8 cellular contexts compared by ENCODE assay signal in genomic region chrX:47831788-47832187, GRCh38. TPM values are rescaled to one million over a fixed set of nuclear protein-coding genes. Genes with fewer than 3 reads are reported as not detected.
DNase-seq lines count a peak whose midpoint lies in the region; ATAC-seq and TF ChIP-seq lines count a peak whose summit lies in the region.

No MANE protein-coding gene starts in this region.

- peaks cover 8% of the 10 kb centered on the region for H3K4me1 ChIP-seq in PC-3 (ENCODE audit: insufficient read depth, low read length)

- H3F3A ChIP-seq in PC-3 (ENCODE audit: low read length, unreplicated experiment): no peaks in the 10 kb centered on the region

- H3K27me3 Mint-ChIP-seq in activated T-cell treated with anti-CD3 and anti-CD28 coated beads, Interleukin-2, amount 50 U/mL, for 72 hours (ENCODE audit: low read depth): no peaks in the 10 kb centered on the region

- CTCF ChIA-PET in PC-3 (lab: Charles Lee): no interaction called here

- H3K27ac Mint-ChIP-seq in activated T-cell treated with anti-CD3 and anti-CD28 coated beads, Interleukin-2, amount 50 U/mL, for 72 hours: no peak overlapping the region

- no peaks in the 10 kb centered on the region for H4K20me1 ChIP-seq in PC-3 (ENCODE audit: low read length)

- no peak overlapping the region for H3K4me3 Mint-ChIP-seq in activated T-cell treated with anti-CD3 and anti-CD28 coated beads, Interleukin-2, amount 50 U/mL, for 72 hours

- peak; percentile 14 for DNase-seq in DMS 273 treated with DMSO at 0.1 percent for 48 hours (lab: John Stamatoyannopoulos, UW)
- peak; percentile 24 for DNase-seq in HuH-7 (ENCODE audit: low spot score)
- peak; percentile 73 for DNase-seq in PC-3
- DNase-seq in activated T-cell treated with anti-CD3 and anti-CD28 coated beads, Interleukin-2, amount 50 U/mL, for 72 hours: peak; percentile 51 to 59
- peak in 36 of 42 donors; percentile 4 to 67 (median 34) for DNase-seq in head of caudate nucleus
- peak; percentile 18 to 45 (median 26) for DNase-seq in stimulated activated CD4-positive, alpha-beta T cell treated with anti-CD3 and anti-CD28 coated beads, Interleukin-12 subunit alpha, Interleukin-12 subunit beta, amount 100 ng/mL, for 48 hours (ENCODE audit: low read depth in 2 of 3, low spot score in 1 of 3)

- no peak overlapping the region for H3K27ac ChIP-seq in PC-3 (ENCODE audit: low read length)

- no peaks in the 10 kb centered on the region for H3K9me2 ChIP-seq in PC-3 (replicated peaks; ENCODE audit: low read length)

- no peaks in the 10 kb centered on the region for H3K9me3 ChIP-seq in PC-3 (ENCODE audit: low read length)

- ATAC-seq in PC-3: peak; percentile 39
- ATAC-seq in activated T-cell treated with anti-CD3 and anti-CD28 coated beads, Interleukin-2, amount 50 U/mL, for 72 hours (replicated peaks in 1 of 2): no peak
- ATAC-seq in HG03139 (IDR thresholded peaks at IDR 0.05; ENCODE audit: unreplicated experiment): no peak
- ATAC-seq in HG03196 (IDR thresholded peaks at IDR 0.05; ENCODE audit: unreplicated experiment): no peak

- no peaks in the 10 kb centered on the region for H3K9me3 Mint-ChIP-seq in activated T-cell treated with anti-CD3 and anti-CD28 coated beads, Interleukin-2, amount 50 U/mL, for 72 hours

- intact Hi-C loops in PC-3 (cut with micrococcal nuclease): loop anchor here (1.0 kb wide), 1 partner anchor 195 kb away; no protein-coding TSS in a partner anchor
- intact Hi-C loops in head of caudate nucleus (cut with DNase I): no loop called here

- H3K4me2 ChIP-seq in PC-3 (ENCODE audit: low read length): no peak overlapping the region

- H3K4me3 ChIP-seq in PC-3 (ENCODE audit: low read length): no peak overlapping the region

- POLR2A ChIA-PET in PC-3 (lab: Charles Lee; ENCODE audit: unreplicated experiment): no interaction called here

- H2AFZ ChIP-seq in PC-3 (ENCODE audit: low read length): no peak overlapping the region

- TF ChIP-seq CTCF in PC-3 (conservative IDR thresholded peaks at IDR 0.05; ENCODE audit: low read depth, low read length): peak; percentile 73

- peaks cover 0 to 1% of the 10 kb centered on the region in 2 donors for H3K36me3 Mint-ChIP-seq in activated T-cell treated with anti-CD3 and anti-CD28 coated beads, Interleukin-2, amount 50 U/mL, for 72 hours (ENCODE audit: insufficient read depth in 2 of 2)

- H3K79me2 ChIP-seq in PC-3 (ENCODE audit: low read length): no peaks in the 10 kb centered on the region

- H3K36me3 ChIP-seq in PC-3 (ENCODE audit: low read depth, low read length): no peaks in the 10 kb centered on the region

- peaks cover 5% of the 10 kb centered on the region for H3K4me1 Mint-ChIP-seq in activated T-cell treated with anti-CD3 and anti-CD28 coated beads, Interleukin-2, amount 50 U/mL, for 72 hours (ENCODE audit: low read depth)

- no peaks in the 10 kb centered on the region for H3K27me3 ChIP-seq in PC-3 (ENCODE audit: low read length)

- no peak overlapping the region for H3K9ac ChIP-seq in PC-3 (ENCODE audit: low read length)

- no TSS peak for BruUV-seq in PC-3 (replicated peaks; lab: Mats Ljungman, UMichigan)

RNA-seq across cellular contexts. Expression of gene ZNF81, which starts 4.9 kb away (rescaled TPM):
- 4.4 and 9.5 TPM in 2 replicates for total RNA-seq in PC-3 (2014; rRNA removed)
- total RNA-seq in activated T-cell treated with anti-CD3 and anti-CD28 coated beads, Interleukin-2, amount 50 U/mL, for 72 hours: 10 to 100 TPM in 1 of 2 donors, 1 to 10 TPM in 1; 9.3 to 10.3 TPM

Comparison
In these comparisons a context has a peak if more than half of its experiments do, and no peak if none do; other contexts are left out.
1. DNase-seq: peak in every context shown above with its lines; median percentile 73 in PC-3; 55 in activated T-cell treated with anti-CD3 and anti-CD28 coated beads, Interleukin-2, amount 50 U/mL, for 72 hours; 34 in head of caudate nucleus; 26 in stimulated activated CD4-positive, alpha-beta T cell treated with anti-CD3 and anti-CD28 coated beads, Interleukin-12 subunit alpha, Interleukin-12 subunit beta, amount 100 ng/mL, for 48 hours; 24 in HuH-7; 14 in DMS 273 treated with DMSO at 0.1 percent for 48 hours.